ENCODE assay signal across 32 cellular contexts in the genomic region with DNA sequence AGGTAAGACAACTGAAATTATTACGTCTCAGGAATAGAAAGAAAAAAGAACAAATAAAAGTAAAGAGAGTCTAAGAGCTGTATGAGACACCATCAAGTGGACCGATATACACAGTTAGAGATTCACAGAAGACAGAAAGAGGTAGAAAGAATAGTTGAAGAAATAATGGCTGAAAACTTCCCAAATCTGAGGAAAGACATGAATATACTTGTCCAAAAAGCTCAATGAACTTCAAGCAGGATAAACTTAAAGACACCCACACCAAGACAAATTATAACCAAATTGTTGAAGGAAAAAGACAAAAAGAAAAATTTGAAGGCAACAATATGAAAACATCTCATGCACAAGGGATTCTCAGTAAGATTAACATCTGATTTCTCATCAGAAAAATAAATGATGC. TPM values are rescaled to one million over a fixed set of nuclear protein-coding genes. Genes with fewer than 3 reads are reported as not detected.
"Had no signal": no experiment of that assay in that cellular context is flagged by ENCODE, and none has a peak within 500 bp of the region (broad histone marks: within the 10 kb centered on the region; RNA-seq: fewer than 3 reads in every experiment).

No MANE protein-coding gene starts in this region.

- H3K4me3 ChIP-seq: stomach, suprapubic skin, testis, thoracic aorta, thyroid gland, tibial artery, tibial nerve, transverse colon, upper lobe of left lung, upper lobe of right lung, uterus, vagina had no signal

- H3K27ac ChIP-seq: stomach, suprapubic skin, testis, thoracic aorta, thyroid gland, tibial artery, tibial nerve, transverse colon, upper lobe of left lung, upper lobe of right lung, uterus, vagina had no signal

- H3K4me1 Mint-ChIP-seq: stimulated activated effector memory CD8-positive, alpha-beta T cell treated with anti-CD3 and anti-CD28 coated beads, Interleukin-12 subunit alpha, Interleukin-12 subunit beta, amount 100 ng/mL, for 72 hours; stimulated activated memory B cell treated with anti-CD40 and anti-IgM and Interleukin-4, amounts not matched to agents 10 μg/mL and 1 μg/mL and 100 μg/mL, for 72 hours; stimulated activated naive B cell treated with anti-CD40 and anti-IgM and Interleukin-4, amounts not matched to agents 10 μg/mL and 1 μg/mL and 100 μg/mL, for 72 hours; stimulated activated naive CD8-positive, alpha-beta T cell treated with anti-CD3 and anti-CD28 coated beads, Interleukin-15, amount 100 ng/mL, for 72 hours had no signal

- H3K9me3 Mint-ChIP-seq: type B pancreatic cell had no signal

- H3K9me3 ChIP-seq: testis, thyroid gland, upper lobe of right lung, uterus, vagina had no signal

- DNase-seq: stimulated activated CD4-positive, alpha-beta T cell treated with anti-CD3 and anti-CD28 coated beads, Interleukin-2, amount 100 ng/mL, for 48 hours; stimulated activated CD4-positive, alpha-beta T cell treated with anti-CD3 and anti-CD28 coated beads, Interleukin-4, amount 100 ng/mL, for 1 hour; stimulated activated CD4-positive, alpha-beta T cell treated with anti-CD3 and anti-CD28 coated beads, Interleukin-4, amount 100 ng/mL, for 24 hours; stimulated activated CD4-positive, alpha-beta T cell treated with anti-CD3 and anti-CD28 coated beads, Interleukin-4, amount 100 ng/mL, for 4 hours; stimulated activated CD8-positive, alpha-beta memory T cell treated with anti-CD3 and anti-CD28 coated beads, Interleukin-4, amount 100 ng/mL, for 48 hours; stimulated activated naive B cell treated with anti-CD40 and anti-IgM and Interleukin-4, amounts not matched to agents 10 μg/mL and 1 μg/mL and 100 μg/mL, for 72 hours; stimulated activated naive CD4-positive, alpha-beta T cell; stimulated activated naive CD4-positive, alpha-beta T cell treated with Interleukin-2 at 50 U/mL for 16 hours; stimulated activated naive CD8-positive, alpha-beta T cell treated with anti-CD3 and anti-CD28 coated beads, Interleukin-15, amount 100 ng/mL, for 72 hours; stimulated activated naive CD8-positive, alpha-beta T cell treated with anti-CD3 and anti-CD28 coated beads, Interleukin-15, Interleukin-2, amounts not matched to agents 100 U/mL and 50 U/mL, for 24 hours; stomach; substantia nigra; testis; thyroid gland; tibial artery; transverse colon; trophoblast cell; upper lobe of left lung; upper lobe of right lung; uterus had no signal

- FAIRE-seq: urothelium cell line had no signal

- H3K36me3 ChIP-seq: stomach, suprapubic skin, thoracic aorta, thyroid gland, tibial artery, tibial nerve, transverse colon, upper lobe of left lung, upper lobe of right lung, uterus, vagina had no signal

- H3K4me3 Mint-ChIP-seq: stimulated activated effector memory CD8-positive, alpha-beta T cell treated with anti-CD3 and anti-CD28 coated beads, Interleukin-12 subunit alpha, Interleukin-12 subunit beta, amount 100 ng/mL, for 72 hours; stimulated activated memory B cell treated with anti-CD40 and anti-IgM and Interleukin-4, amounts not matched to agents 10 μg/mL and 1 μg/mL and 100 μg/mL, for 72 hours; stimulated activated naive B cell treated with anti-CD40 and anti-IgM and Interleukin-4, amounts not matched to agents 10 μg/mL and 1 μg/mL and 100 μg/mL, for 72 hours; stimulated activated naive CD8-positive, alpha-beta T cell treated with anti-CD3 and anti-CD28 coated beads, Interleukin-15, amount 100 ng/mL, for 72 hours; stimulated activated naive CD8-positive, alpha-beta T cell treated with anti-CD3 and anti-CD28 coated beads, Interleukin-15, Interleukin-2, amounts not matched to agents 100 ng/mL and 50 ng/mL, for 24 hours; type B pancreatic cell had no signal

- H3K27ac Mint-ChIP-seq: stimulated activated effector memory CD8-positive, alpha-beta T cell treated with anti-CD3 and anti-CD28 coated beads, Interleukin-12 subunit alpha, Interleukin-12 subunit beta, amount 100 ng/mL, for 72 hours; stimulated activated memory B cell treated with anti-CD40 and anti-IgM and Interleukin-4, amounts not matched to agents 10 μg/mL and 1 μg/mL and 100 μg/mL, for 72 hours; stimulated activated naive B cell treated with anti-CD40 and anti-IgM and Interleukin-4, amounts not matched to agents 10 μg/mL and 1 μg/mL and 100 μg/mL, for 72 hours; stimulated activated naive CD8-positive, alpha-beta T cell treated with anti-CD3 and anti-CD28 coated beads, Interleukin-15, amount 100 ng/mL, for 72 hours; stimulated activated naive CD8-positive, alpha-beta T cell treated with anti-CD3 and anti-CD28 coated beads, Interleukin-15, Interleukin-2, amounts not matched to agents 100 ng/mL and 50 ng/mL, for 24 hours; type B pancreatic cell had no signal

- H3K27me3 ChIP-seq: testis, thyroid gland, tibial artery, tibial nerve, upper lobe of left lung, uterus, vagina had no signal

- H3K36me3 Mint-ChIP-seq: stimulated activated effector memory CD8-positive, alpha-beta T cell treated with anti-CD3 and anti-CD28 coated beads, Interleukin-12 subunit alpha, Interleukin-12 subunit beta, amount 100 ng/mL, for 72 hours; type B pancreatic cell had no signal

- ATAC-seq: stimulated activated effector memory CD8-positive, alpha-beta T cell treated with anti-CD3 and anti-CD28 coated beads, Interleukin-12 subunit alpha, Interleukin-12 subunit beta, amount 100 ng/mL, for 72 hours; stimulated activated memory B cell treated with anti-CD40 and anti-IgM and Interleukin-4, amounts not matched to agents 10 μg/mL and 1 μg/mL and 100 μg/mL, for 72 hours; stimulated activated naive B cell treated with anti-CD40 and anti-IgM and Interleukin-4, amounts not matched to agents 10 μg/mL and 1 μg/mL and 100 μg/mL, for 72 hours; stimulated activated naive CD8-positive, alpha-beta T cell treated with anti-CD3 and anti-CD28 coated beads, Interleukin-15, amount 100 ng/mL, for 72 hours; stimulated activated naive CD8-positive, alpha-beta T cell treated with anti-CD3 and anti-CD28 coated beads, Interleukin-15, Interleukin-2, amounts not matched to agents 100 U/mL and 50 U/mL, for 24 hours; upper lobe of right lung had no signal

- H3K4me1 ChIP-seq: stomach, suprapubic skin, testis, thyroid gland, tibial artery, tibial nerve, transverse colon, upper lobe of left lung, upper lobe of right lung, uterus, vagina had no signal

RNA-seq across cellular contexts. Expression of a gene that starts 19.6 kb away (rescaled TPM):
- total RNA-seq: stomach, subcutaneous adipose tissue, temporal lobe, thoracic aorta, thyroid gland, tibial nerve, transverse colon, urinary bladder, uterus, vagina had no signal
- polyA plus RNA-seq: urinary bladder had no signal
